Comparison of ENCODE assay signal across 1 cellular context in genomic region chr10:70578371-70578947, GRCh38.
TF ChIP-seq lines count a peak whose summit lies in the region.

No MANE protein-coding gene starts in this region.

TF ChIP-seq in K562, 482 proteins besides CTCF, POLR2A, EP300 and RAD21 (continued from another document and continues in another):
- no peak for TF ChIP-seq BCLAF1 (IDR thresholded peaks at IDR 0.05; ENCODE audit: borderline replicate concordance in 1 of 2, control insufficient read depth in 1 of 2, low read depth in 2 of 2, low read length in 1 of 2)
- TF ChIP-seq PHTF2 (CRISPR knock-in tag; IDR thresholded peaks at IDR 0.05): no peak
- peak; percentile 51; the same call in 1 of the 2 replicates for TF ChIP-seq KLF13 (tag; IDR thresholded peaks at IDR 0.05; ENCODE audit: borderline replicate concordance, low read depth)
- TF ChIP-seq ZFX (CRISPR knock-in tag; IDR thresholded peaks at IDR 0.05): no peak
- TF ChIP-seq CHAMP1 (IDR thresholded peaks at IDR 0.05): no peak
- no peak for TF ChIP-seq NR4A1 (CRISPR knock-in tag; IDR thresholded peaks at IDR 0.05)
- 0 out of 2 replicates have a peak, but pooled peaks have one; percentile 46 for TF ChIP-seq NR4A1 (tag; IDR thresholded peaks at IDR 0.05)
- TF ChIP-seq ETS2 (tag; IDR thresholded peaks at IDR 0.05; ENCODE audit: borderline replicate concordance, poor library complexity, severe bottlenecking): no peak
- no peak for TF ChIP-seq ZNF79 (CRISPR knock-in tag; IDR thresholded peaks at IDR 0.05; ENCODE audit: low read depth)
- TF ChIP-seq MAZ (CRISPR knock-in tag; conservative IDR thresholded peaks at IDR 0.05 in 1 of 2, IDR thresholded peaks at IDR 0.05 in 1 of 2): peak; percentile 40 to 54; a peak in 3 of 4 replicates
- TF ChIP-seq ZNF699 (CRISPR knock-in tag; IDR thresholded peaks at IDR 0.05; ENCODE audit: insufficient replicate concordance): no peak
- TF ChIP-seq ERF (CRISPR knock-in tag; IDR thresholded peaks at IDR 0.05): no peak
- TF ChIP-seq PTBP1 (IDR thresholded peaks at IDR 0.05; ENCODE audit: low read depth, low read length): no peak
- no peak for TF ChIP-seq ZKSCAN3 (CRISPR knock-in tag; IDR thresholded peaks at IDR 0.05)
- TF ChIP-seq KDM1A (IDR thresholded peaks at IDR 0.05): peak in 1 of 2 experiments; percentile 17; a peak in 1 of 4 replicates
- TF ChIP-seq, protein P1, sequence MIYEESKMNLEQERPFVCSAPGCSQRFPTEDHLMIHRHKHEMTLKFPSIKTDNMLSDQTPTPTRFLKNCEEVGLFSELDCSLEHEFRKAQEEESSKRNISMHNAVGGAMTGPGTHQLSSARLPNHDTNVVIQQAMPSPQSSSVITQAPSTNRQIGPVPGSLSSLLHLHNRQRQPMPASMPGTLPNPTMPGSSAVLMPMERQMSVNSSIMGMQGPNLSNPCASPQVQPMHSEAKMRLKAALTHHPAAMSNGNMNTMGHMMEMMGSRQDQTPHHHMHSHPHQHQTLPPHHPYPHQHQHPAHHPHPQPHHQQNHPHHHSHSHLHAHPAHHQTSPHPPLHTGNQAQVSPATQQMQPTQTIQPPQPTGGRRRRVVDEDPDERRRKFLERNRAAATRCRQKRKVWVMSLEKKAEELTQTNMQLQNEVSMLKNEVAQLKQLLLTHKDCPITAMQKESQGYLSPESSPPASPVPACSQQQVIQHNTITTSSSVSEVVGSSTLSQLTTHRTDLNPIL (CRISPR knock-in tag; IDR thresholded peaks at IDR 0.05): no peak
- TF ChIP-seq ATF1 (CRISPR knock-in tag; IDR thresholded peaks at IDR 0.05): no peak
- 0 out of 2 replicates have a peak, but pooled peaks have one; percentile 7 for TF ChIP-seq ATF1 (tag; IDR thresholded peaks at IDR 0.05)
- peak; percentile 55 for TF ChIP-seq NFIC (IDR thresholded peaks at IDR 0.05)
- TF ChIP-seq ARID1B (IDR thresholded peaks at IDR 0.05): peak; percentile 80
- TF ChIP-seq, protein P2, sequence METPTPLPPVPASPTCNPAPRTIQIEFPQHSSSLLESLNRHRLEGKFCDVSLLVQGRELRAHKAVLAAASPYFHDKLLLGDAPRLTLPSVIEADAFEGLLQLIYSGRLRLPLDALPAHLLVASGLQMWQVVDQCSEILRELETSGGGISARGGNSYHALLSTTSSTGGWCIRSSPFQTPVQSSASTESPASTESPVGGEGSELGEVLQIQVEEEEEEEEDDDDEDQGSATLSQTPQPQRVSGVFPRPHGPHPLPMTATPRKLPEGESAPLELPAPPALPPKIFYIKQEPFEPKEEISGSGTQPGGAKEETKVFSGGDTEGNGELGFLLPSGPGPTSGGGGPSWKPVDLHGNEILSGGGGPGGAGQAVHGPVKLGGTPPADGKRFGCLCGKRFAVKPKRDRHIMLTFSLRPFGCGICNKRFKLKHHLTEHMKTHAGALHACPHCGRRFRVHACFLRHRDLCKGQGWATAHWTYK (CRISPR knock-in tag; IDR thresholded peaks at IDR 0.05): 0 out of 2 replicates have a peak, but pooled peaks have one; percentile 28
- peak; percentile 72; the same call in 1 of the 2 replicates for TF ChIP-seq NBN (IDR thresholded peaks at IDR 0.05; ENCODE audit: low read depth)
- TF ChIP-seq NRF1 (conservative IDR thresholded peaks at IDR 0.05 in 1 of 2, IDR thresholded peaks at IDR 0.05 in 1 of 2): peak in 1 of 2 experiments; percentile 15; a peak in 1 of 4 replicates
- TF ChIP-seq ZNF766 (CRISPR knock-in tag; conservative IDR thresholded peaks at IDR 0.05): peak; percentile 46; the same call in 1 of the 2 replicates
- 0 out of 2 replicates have a peak, but pooled peaks have one; percentile 38 for TF ChIP-seq GATAD2A (IDR thresholded peaks at IDR 0.05)
- TF ChIP-seq, protein P3, sequence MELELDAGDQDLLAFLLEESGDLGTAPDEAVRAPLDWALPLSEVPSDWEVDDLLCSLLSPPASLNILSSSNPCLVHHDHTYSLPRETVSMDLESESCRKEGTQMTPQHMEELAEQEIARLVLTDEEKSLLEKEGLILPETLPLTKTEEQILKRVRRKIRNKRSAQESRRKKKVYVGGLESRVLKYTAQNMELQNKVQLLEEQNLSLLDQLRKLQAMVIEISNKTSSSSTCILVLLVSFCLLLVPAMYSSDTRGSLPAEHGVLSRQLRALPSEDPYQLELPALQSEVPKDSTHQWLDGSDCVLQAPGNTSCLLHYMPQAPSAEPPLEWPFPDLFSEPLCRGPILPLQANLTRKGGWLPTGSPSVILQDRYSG (tag; conservative IDR thresholded peaks at IDR 0.05; ENCODE audit: low read depth): peak; percentile 59; the same call in 1 of the 2 replicates
- TF ChIP-seq, protein P4, sequence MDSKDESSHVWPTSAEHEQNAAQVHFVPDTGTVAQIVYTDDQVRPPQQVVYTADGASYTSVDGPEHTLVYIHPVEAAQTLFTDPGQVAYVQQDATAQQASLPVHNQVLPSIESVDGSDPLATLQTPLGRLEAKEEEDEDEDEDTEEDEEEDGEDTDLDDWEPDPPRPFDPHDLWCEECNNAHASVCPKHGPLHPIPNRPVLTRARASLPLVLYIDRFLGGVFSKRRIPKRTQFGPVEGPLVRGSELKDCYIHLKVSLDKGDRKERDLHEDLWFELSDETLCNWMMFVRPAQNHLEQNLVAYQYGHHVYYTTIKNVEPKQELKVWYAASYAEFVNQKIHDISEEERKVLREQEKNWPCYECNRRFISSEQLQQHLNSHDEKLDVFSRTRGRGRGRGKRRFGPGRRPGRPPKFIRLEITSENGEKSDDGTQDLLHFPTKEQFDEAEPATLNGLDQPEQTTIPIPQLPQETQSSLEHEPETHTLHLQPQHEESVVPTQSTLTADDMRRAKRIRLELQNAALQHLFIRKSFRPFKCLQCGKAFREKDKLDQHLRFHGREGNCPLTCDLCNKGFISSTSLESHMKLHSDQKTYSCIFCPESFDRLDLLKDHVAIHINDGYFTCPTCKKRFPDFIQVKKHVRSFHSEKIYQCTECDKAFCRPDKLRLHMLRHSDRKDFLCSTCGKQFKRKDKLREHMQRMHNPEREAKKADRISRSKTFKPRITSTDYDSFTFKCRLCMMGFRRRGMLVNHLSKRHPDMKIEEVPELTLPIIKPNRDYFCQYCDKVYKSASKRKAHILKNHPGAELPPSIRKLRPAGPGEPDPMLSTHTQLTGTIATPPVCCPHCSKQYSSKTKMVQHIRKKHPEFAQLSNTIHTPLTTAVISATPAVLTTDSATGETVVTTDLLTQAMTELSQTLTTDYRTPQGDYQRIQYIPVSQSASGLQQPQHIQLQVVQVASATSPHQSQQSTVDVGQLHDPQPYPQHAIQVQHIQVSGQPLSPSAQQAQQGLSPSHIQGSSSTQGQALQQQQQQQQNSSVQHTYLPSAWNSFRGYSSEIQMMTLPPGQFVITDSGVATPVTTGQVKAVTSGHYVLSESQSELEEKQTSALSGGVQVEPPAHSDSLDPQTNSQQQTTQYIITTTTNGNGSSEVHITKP (IDR thresholded peaks at IDR 0.05; ENCODE audit: partially characterized antibody): peak; percentile 78
- TF ChIP-seq ZNF395 (CRISPR knock-in tag; IDR thresholded peaks at IDR 0.05): peak; percentile 77; the same call in 1 of the 2 replicates
- TF ChIP-seq FOXP1 (CRISPR knock-in tag; IDR thresholded peaks at IDR 0.05): no peak
- no peak for TF ChIP-seq MTF1 (CRISPR knock-in tag; IDR thresholded peaks at IDR 0.05; ENCODE audit: borderline replicate concordance)
- TF ChIP-seq CCNT2 (IDR thresholded peaks at IDR 0.05; ENCODE audit: borderline replicate concordance, extremely low read depth, insufficient read length, low read depth, low read length): peak; percentile 64
- TF ChIP-seq ZNF696 (CRISPR knock-in tag; conservative IDR thresholded peaks at IDR 0.05): no peak
- TF ChIP-seq ZNF75A (CRISPR knock-in tag; IDR thresholded peaks at IDR 0.05): peak; percentile 81
- peak in 1 of 2 experiments; percentile 33; a peak in 1 of 4 replicates for TF ChIP-seq HDAC1 (IDR thresholded peaks at IDR 0.05)
- TF ChIP-seq, protein P5, sequence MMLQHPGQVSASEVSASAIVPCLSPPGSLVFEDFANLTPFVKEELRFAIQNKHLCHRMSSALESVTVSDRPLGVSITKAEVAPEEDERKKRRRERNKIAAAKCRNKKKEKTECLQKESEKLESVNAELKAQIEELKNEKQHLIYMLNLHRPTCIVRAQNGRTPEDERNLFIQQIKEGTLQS (IDR thresholded peaks at IDR 0.05): peak; percentile 52; the same call in 1 of the 2 replicates
- TF ChIP-seq, protein P5 (CRISPR knock-in tag; conservative IDR thresholded peaks at IDR 0.05): no peak
- peak; percentile 81; the same call in 1 of the 2 replicates for TF ChIP-seq ZNF589 (CRISPR knock-in tag; IDR thresholded peaks at IDR 0.05; ENCODE audit: low read depth)
- no peak for TF ChIP-seq RBM22 (IDR thresholded peaks at IDR 0.05; ENCODE audit: low read depth, low read length, poor library complexity, severe bottlenecking)
- TF ChIP-seq, protein P6, sequence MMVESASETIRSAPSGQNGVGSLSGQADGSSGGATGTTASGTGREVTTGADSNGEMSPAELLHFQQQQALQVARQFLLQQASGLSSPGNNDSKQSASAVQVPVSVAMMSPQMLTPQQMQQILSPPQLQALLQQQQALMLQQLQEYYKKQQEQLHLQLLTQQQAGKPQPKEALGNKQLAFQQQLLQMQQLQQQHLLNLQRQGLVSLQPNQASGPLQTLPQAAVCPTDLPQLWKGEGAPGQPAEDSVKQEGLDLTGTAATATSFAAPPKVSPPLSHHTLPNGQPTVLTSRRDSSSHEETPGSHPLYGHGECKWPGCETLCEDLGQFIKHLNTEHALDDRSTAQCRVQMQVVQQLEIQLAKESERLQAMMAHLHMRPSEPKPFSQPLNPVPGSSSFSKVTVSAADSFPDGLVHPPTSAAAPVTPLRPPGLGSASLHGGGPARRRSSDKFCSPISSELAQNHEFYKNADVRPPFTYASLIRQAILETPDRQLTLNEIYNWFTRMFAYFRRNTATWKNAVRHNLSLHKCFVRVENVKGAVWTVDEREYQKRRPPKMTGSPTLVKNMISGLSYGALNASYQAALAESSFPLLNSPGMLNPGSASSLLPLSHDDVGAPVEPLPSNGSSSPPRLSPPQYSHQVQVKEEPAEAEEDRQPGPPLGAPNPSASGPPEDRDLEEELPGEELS (CRISPR knock-in tag; IDR thresholded peaks at IDR 0.05; ENCODE audit: borderline replicate concordance): no peak
- peak; percentile 6; the same call in 1 of the 2 replicates for TF ChIP-seq MAFK (IDR thresholded peaks at IDR 0.05; ENCODE audit: low read length)
- TF ChIP-seq, protein P7, sequence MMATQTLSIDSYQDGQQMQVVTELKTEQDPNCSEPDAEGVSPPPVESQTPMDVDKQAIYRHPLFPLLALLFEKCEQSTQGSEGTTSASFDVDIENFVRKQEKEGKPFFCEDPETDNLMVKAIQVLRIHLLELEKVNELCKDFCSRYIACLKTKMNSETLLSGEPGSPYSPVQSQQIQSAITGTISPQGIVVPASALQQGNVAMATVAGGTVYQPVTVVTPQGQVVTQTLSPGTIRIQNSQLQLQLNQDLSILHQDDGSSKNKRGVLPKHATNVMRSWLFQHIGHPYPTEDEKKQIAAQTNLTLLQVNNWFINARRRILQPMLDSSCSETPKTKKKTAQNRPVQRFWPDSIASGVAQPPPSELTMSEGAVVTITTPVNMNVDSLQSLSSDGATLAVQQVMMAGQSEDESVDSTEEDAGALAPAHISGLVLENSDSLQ (IDR thresholded peaks at IDR 0.05): no peak
